ENCODE assay signal across 11 cellular contexts in genomic region chr1:230230948-230231738, GRCh38.
DNase-seq lines count a peak whose midpoint lies in the region; ATAC-seq and TF ChIP-seq lines count a peak whose summit lies in the region.
"Had no signal": no experiment of that assay in that cellular context is flagged by ENCODE, and none has a peak within 500 bp of the region (broad histone marks: within the 10 kb centered on the region; RNA-seq: fewer than 3 reads in every experiment).

No MANE protein-coding gene starts in this region.

- peak overlapping the region; percentile 76 for H3K4me3 ChIP-seq in SK-N-MC
- H3K4me3 ChIP-seq in uterus, result no peak overlapping the region
- H3K4me3 ChIP-seq: A549, breast epithelium had no signal

- TF ChIP-seq POLR2A in uterus (IDR thresholded peaks at IDR 0.05), result no peak
- no peak for TF ChIP-seq POLR2A in erythroblast (IDR thresholded peaks at IDR 0.05; ENCODE audit: low read length)

- no peak for ATAC-seq in stimulated activated naive B cell treated with anti-CD40 and anti-IgM and Interleukin-4, amounts not matched to agents 10 μg/mL and 1 μg/mL and 100 μg/mL, for 72 hours (replicated peaks)
- ATAC-seq: A549 had no signal

- no peak for TF ChIP-seq CTCF in uterus (IDR thresholded peaks at IDR 0.05)

- H3K27ac ChIP-seq in SK-N-MC, result peak overlapping the region; percentile 100
- no peak overlapping the region for H3K27ac ChIP-seq in uterus
- H3K27ac ChIP-seq: A549 had no signal

- H3K9me3 Mint-ChIP-seq in immature natural killer cell, result no peaks in the 10 kb centered on the region
- no peaks in the 10 kb centered on the region for H3K9me3 Mint-ChIP-seq in stimulated activated naive B cell treated with anti-CD40 and anti-IgM and Interleukin-4, amounts not matched to agents 10 μg/mL and 1 μg/mL and 100 μg/mL, for 72 hours

- no peaks in the 10 kb centered on the region for H3K27me3 Mint-ChIP-seq in immature natural killer cell (ENCODE audit: low read depth in 3 of 3)
- H3K27me3 Mint-ChIP-seq in stimulated activated naive B cell treated with anti-CD40 and anti-IgM and Interleukin-4, amounts not matched to agents 10 μg/mL and 1 μg/mL and 100 μg/mL, for 72 hours, result no peaks in the 10 kb centered on the region

- peak overlapping the region in 1 of 5 donors; percentile 31 for H3K4me3 Mint-ChIP-seq in immature natural killer cell
- no peak overlapping the region for H3K4me3 Mint-ChIP-seq in stimulated activated naive B cell treated with anti-CD40 and anti-IgM and Interleukin-4, amounts not matched to agents 10 μg/mL and 1 μg/mL and 100 μg/mL, for 72 hours

- peak; percentile 17 for DNase-seq in DMS79 treated with DMSO at 0.1 percent for 48 hours (lab: John Stamatoyannopoulos, UW)
- DNase-seq in DMS79 (lab: John Stamatoyannopoulos, UW), result no peak
- DNase-seq in SK-N-MC (ENCODE audit: low read depth, low spot score), result no peak
- DNase-seq in immature natural killer cell, result peak; percentile 8 to 12 (median 10)
- no peak for DNase-seq in stimulated activated naive B cell treated with anti-CD40 and anti-IgM and Interleukin-4, amounts not matched to agents 10 μg/mL and 1 μg/mL and 100 μg/mL, for 72 hours
- DNase-seq in OCI-M2 (lab: John Stamatoyannopoulos, UW; ENCODE audit: unreplicated experiment), result no peak
- DNase-seq in uterus, result no peak
- no peak for DNase-seq in erythroblast (lab: John Stamatoyannopoulos, UW)
- DNase-seq: MM.1S had no signal

- no peaks in the 10 kb centered on the region for H3K27me3 ChIP-seq in uterus
- H3K27me3 ChIP-seq: breast epithelium had no signal

- peaks cover 16 to 31% of the 10 kb centered on the region in 2 donors for H3K4me1 Mint-ChIP-seq in immature natural killer cell
- peaks cover 15 to 36% of the 10 kb centered on the region in 2 donors for H3K4me1 Mint-ChIP-seq in stimulated activated naive B cell treated with anti-CD40 and anti-IgM and Interleukin-4, amounts not matched to agents 10 μg/mL and 1 μg/mL and 100 μg/mL, for 72 hours

- no peaks in the 10 kb centered on the region for H3K4me1 ChIP-seq in uterus
- H3K4me1 ChIP-seq: A549, breast epithelium had no signal

- H3K9ac ChIP-seq in SK-N-MC (ENCODE audit: insufficient read length), result peak overlapping the region; percentile 87

- peaks cover under 1 to 4% (median 3%) of the 10 kb centered on the region in 3 donors for H3K36me3 Mint-ChIP-seq in immature natural killer cell
- peaks cover 13 to 33% of the 10 kb centered on the region in 2 donors for H3K36me3 Mint-ChIP-seq in stimulated activated naive B cell treated with anti-CD40 and anti-IgM and Interleukin-4, amounts not matched to agents 10 μg/mL and 1 μg/mL and 100 μg/mL, for 72 hours

- peak overlapping the region; percentile 27 to 61 (median 38) for H3K27ac Mint-ChIP-seq in immature natural killer cell
- H3K27ac Mint-ChIP-seq in stimulated activated naive B cell treated with anti-CD40 and anti-IgM and Interleukin-4, amounts not matched to agents 10 μg/mL and 1 μg/mL and 100 μg/mL, for 72 hours, result peak overlapping the region; percentile 71

- intact Hi-C loops in uterus (cut with DNase I; ENCODE audit: low total_unique reads), result no loop called here

- no peaks in the 10 kb centered on the region for H3K9me3 ChIP-seq in SK-N-MC (ENCODE audit: low read depth, low read length)
- no peaks in the 10 kb centered on the region for H3K9me3 ChIP-seq in uterus
- H3K9me3 ChIP-seq: A549, breast epithelium had no signal

- no peaks in the 10 kb centered on the region for H3K36me3 ChIP-seq in SK-N-MC (ENCODE audit: insufficient read depth, low read length)
- H3K36me3 ChIP-seq in uterus, result no peaks in the 10 kb centered on the region
- H3K36me3 ChIP-seq: breast epithelium had no signal

Comparison
In these comparisons a context has a peak if more than half of its experiments do, and no peak if none do; other contexts are left out.
1. DNase-seq: peak in DMS79 treated with DMSO at 0.1 percent for 48 hours (single experiment) and immature natural killer cell (3 of 3); none in DMS79 (single experiment), SK-N-MC (single experiment), stimulated activated naive B cell treated with anti-CD40 and anti-IgM and Interleukin-4, amounts not matched to agents 10 μg/mL and 1 μg/mL and 100 μg/mL, for 72 hours (single experiment), OCI-M2 (single experiment), uterus (0 of 2) and erythroblast (0 of 2).